26 cellular contexts compared by ENCODE assay signal in the genomic region with DNA sequence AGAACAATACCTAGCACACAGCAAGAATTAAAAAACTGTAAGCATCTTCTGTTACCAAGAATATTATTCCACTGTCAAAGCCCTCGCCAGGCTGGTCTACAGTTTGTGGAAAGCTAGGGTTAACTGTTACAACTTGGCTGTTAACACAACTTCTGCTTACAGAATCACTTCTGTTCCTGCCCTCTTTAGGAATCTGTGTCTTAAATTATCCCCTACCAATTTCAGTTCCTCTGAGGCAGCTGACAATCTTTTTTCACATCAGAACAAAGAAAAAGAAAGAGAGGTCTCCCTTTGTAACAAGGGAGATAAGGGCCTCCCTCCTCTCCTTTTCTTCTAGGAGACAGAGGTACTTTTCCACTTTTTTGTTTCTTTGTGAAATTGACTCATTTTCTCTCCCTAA.
A peak's percentile ranks its signal among the peaks of the same experiment; 100 is the strongest.
DNase-seq lines count a peak whose midpoint lies in the region; ATAC-seq and TF ChIP-seq lines count a peak whose summit lies in the region.
"Had no signal": no experiment of that assay in that cellular context is flagged by ENCODE, and none has a peak within 500 bp of the region (broad histone marks: within the 10 kb centered on the region; RNA-seq: fewer than 3 reads in every experiment).

No MANE protein-coding gene starts in this region.

- peaks cover 59% of the 10 kb centered on the region for H3K4me1 ChIP-seq in KMS-11 (ENCODE audit: low read depth, poor library complexity, severe bottlenecking)
- H3K4me1 ChIP-seq: breast epithelium, colonic mucosa, prostate gland had no signal

- H3K4me3 ChIP-seq in KMS-11 (IDR thresholded peaks at IDR 0.05; ENCODE audit: insufficient read depth, low read depth, low read length), result no peak overlapping the region
- H3K4me3 ChIP-seq: A549, breast epithelium, colonic mucosa, esophagus squamous epithelium, left lung, prostate gland, SK-N-MC had no signal

- H4K20me1 ChIP-seq in KMS-11 (ENCODE audit: insufficient read depth), result no peaks in the 10 kb centered on the region

- H3K36me3 Mint-ChIP-seq in progenitor cell of endocrine pancreas (ENCODE audit: insufficient read depth) (no peaks in the 10 kb centered on the region), osteocyte (ENCODE audit: unreplicated experiment) (peaks cover 1% of the 10 kb centered on the region)
- no peaks in the 10 kb centered on the region for H3K36me3 Mint-ChIP-seq in stimulated activated naive B cell treated with anti-CD40 and anti-IgM and Interleukin-4, amounts not matched to agents 10 μg/mL and 1 μg/mL and 100 μg/mL, for 72 hours
- H3K36me3 Mint-ChIP-seq: immature natural killer cell had no signal

- peak overlapping the region; percentile 12; the same call in 1 of the 2 replicates for H3K9ac ChIP-seq in KMS-11

- H3K4me2 ChIP-seq in KMS-11, result peak overlapping the region; percentile 98
- H3K4me2 ChIP-seq: A549 had no signal

- no peak overlapping the region; the same call in 1 of the 2 replicates for H2AFZ ChIP-seq in KMS-11 (ENCODE audit: low read depth)

- H3K4me3 Mint-ChIP-seq in progenitor cell of endocrine pancreas (ENCODE audit: low read depth) (no peak overlapping the region), osteocyte (ENCODE audit: unreplicated experiment) (no peak overlapping the region)
- H3K4me3 Mint-ChIP-seq in stimulated activated naive B cell treated with anti-CD40 and anti-IgM and Interleukin-4, amounts not matched to agents 10 μg/mL and 1 μg/mL and 100 μg/mL, for 72 hours, result no peak overlapping the region
- H3K4me3 Mint-ChIP-seq: activated CD4-positive, alpha-beta T cell treated with anti-CD3 and anti-CD28 coated beads, Interleukin-2, amount 10 ng/mL, durations not matched to agents 24 days and 14 days; activated naive CD4-positive, alpha-beta T cell treated with anti-CD3 and anti-CD28 coated beads for 36 hours; activated T-cell treated with anti-CD3 and anti-CD28 coated beads, Interleukin-2, amount 50 U/mL, for 72 hours; immature natural killer cell had no signal

- H3K27me3 ChIP-seq in KMS-11 (ENCODE audit: insufficient read depth, low read depth), result no peaks in the 10 kb centered on the region
- H3K27me3 ChIP-seq: breast epithelium, colonic mucosa, esophagus squamous epithelium, left lung had no signal

- no peak overlapping the region for H3K27ac Mint-ChIP-seq in progenitor cell of endocrine pancreas
- no peak overlapping the region for H3K27ac Mint-ChIP-seq in osteocyte (ENCODE audit: unreplicated experiment)
- no peak overlapping the region for H3K27ac Mint-ChIP-seq in stimulated activated naive B cell treated with anti-CD40 and anti-IgM and Interleukin-4, amounts not matched to agents 10 μg/mL and 1 μg/mL and 100 μg/mL, for 72 hours
- H3K27ac Mint-ChIP-seq: activated CD4-positive, alpha-beta T cell treated with anti-CD3 and anti-CD28 coated beads, Interleukin-2, amount 10 ng/mL, durations not matched to agents 24 days and 14 days; activated naive CD4-positive, alpha-beta T cell treated with anti-CD3 and anti-CD28 coated beads for 36 hours; activated T-cell treated with anti-CD3 and anti-CD28 coated beads, Interleukin-2, amount 50 U/mL, for 72 hours; immature natural killer cell had no signal

- H3K27ac ChIP-seq in KMS-11, result peak overlapping the region; percentile 91
- H3K27ac ChIP-seq: A549, breast epithelium, colonic mucosa, esophagus squamous epithelium, HL-60, left lung, prostate gland, SK-N-MC had no signal

- H3K9me3 Mint-ChIP-seq in progenitor cell of endocrine pancreas (ENCODE audit: low read depth) (no peaks in the 10 kb centered on the region), osteocyte (ENCODE audit: unreplicated experiment) (peaks cover 7% of the 10 kb centered on the region)
- H3K9me3 Mint-ChIP-seq in stimulated activated naive B cell treated with anti-CD40 and anti-IgM and Interleukin-4, amounts not matched to agents 10 μg/mL and 1 μg/mL and 100 μg/mL, for 72 hours, result no peaks in the 10 kb centered on the region
- H3K9me3 Mint-ChIP-seq: activated CD4-positive, alpha-beta T cell treated with anti-CD3 and anti-CD28 coated beads, Interleukin-2, amount 10 ng/mL, durations not matched to agents 24 days and 14 days; activated naive CD4-positive, alpha-beta T cell treated with anti-CD3 and anti-CD28 coated beads for 36 hours had no signal

- H3K27me3 Mint-ChIP-seq in progenitor cell of endocrine pancreas (no peaks in the 10 kb centered on the region), osteocyte (ENCODE audit: unreplicated experiment) (no peaks in the 10 kb centered on the region)
- H3K27me3 Mint-ChIP-seq in stimulated activated naive B cell treated with anti-CD40 and anti-IgM and Interleukin-4, amounts not matched to agents 10 μg/mL and 1 μg/mL and 100 μg/mL, for 72 hours, result peaks cover 22 to 24% of the 10 kb centered on the region in 2 donors

- no peak for ATAC-seq in stimulated activated naive B cell treated with anti-CD40 and anti-IgM and Interleukin-4, amounts not matched to agents 10 μg/mL and 1 μg/mL and 100 μg/mL, for 72 hours (replicated peaks)
- ATAC-seq: A549; activated T-cell treated with anti-CD3 and anti-CD28 coated beads, Interleukin-2, amount 50 U/mL, for 72 hours; HCT116; left lung had no signal

- no peak for TF ChIP-seq CTCF in KMS-11 (conservative IDR thresholded peaks at IDR 0.05; ENCODE audit: low read depth, low read length)
- TF ChIP-seq CTCF in progenitor cell of endocrine pancreas (IDR thresholded peaks at IDR 0.05; ENCODE audit: unreplicated experiment), result no peak
- no peak for TF ChIP-seq CTCF in osteocyte (IDR thresholded peaks at IDR 0.05)

- H3K79me2 ChIP-seq in KMS-11 (ENCODE audit: insufficient read depth, low read depth), result no peaks in the 10 kb centered on the region

- DNase-seq in Ammon's horn (ENCODE audit: low spot score) (peak; percentile 19), RPMI8226 (peak; percentile 60), myocyte (ENCODE audit: low read depth) (peak; percentile 29), progenitor cell of endocrine pancreas (ENCODE audit: low spot score, unreplicated experiment) (no peak), kidney tubule cell (ENCODE audit: low spot score) (no peak), osteocyte (ENCODE audit: extremely low spot score, unreplicated experiment) (no peak)
- DNase-seq in stimulated activated naive B cell treated with anti-CD40 and anti-IgM and Interleukin-4, amounts not matched to agents 10 μg/mL and 1 μg/mL and 100 μg/mL, for 72 hours, result no peak
- DNase-seq: activated CD4-positive, alpha-beta T cell treated with anti-CD3 and anti-CD28 coated beads, Interleukin-2, amount 10 ng/mL, durations not matched to agents 24 days and 14 days; activated naive CD4-positive, alpha-beta T cell treated with anti-CD3 and anti-CD28 coated beads for 36 hours; activated T-cell treated with anti-CD3 and anti-CD28 coated beads, Interleukin-2, amount 50 U/mL, for 72 hours; Calu3; colonic mucosa; DND-41; esophagus squamous epithelium; immature natural killer cell; left lung; NCI-H2081 treated with DMSO at 0.1 percent for 48 hours; T-helper 2 cell; trophoblast cell had no signal

- H3K4me1 Mint-ChIP-seq in progenitor cell of endocrine pancreas (ENCODE audit: low read depth) (peaks cover 10% of the 10 kb centered on the region), osteocyte (ENCODE audit: unreplicated experiment) (peaks cover 48% of the 10 kb centered on the region)
- H3K4me1 Mint-ChIP-seq in stimulated activated naive B cell treated with anti-CD40 and anti-IgM and Interleukin-4, amounts not matched to agents 10 μg/mL and 1 μg/mL and 100 μg/mL, for 72 hours, result peaks cover 0 to 2% of the 10 kb centered on the region in 2 donors
- H3K4me1 Mint-ChIP-seq: activated CD4-positive, alpha-beta T cell treated with anti-CD3 and anti-CD28 coated beads, Interleukin-2, amount 10 ng/mL, durations not matched to agents 24 days and 14 days; immature natural killer cell had no signal

- H3K36me3 ChIP-seq in KMS-11 (ENCODE audit: insufficient read depth), result no peaks in the 10 kb centered on the region
- H3K36me3 ChIP-seq: breast epithelium, colonic mucosa, esophagus squamous epithelium, left lung, prostate gland had no signal

Comparison
In these comparisons a context has a peak if more than half of its experiments do, and no peak if none do; other contexts are left out.
1. DNase-seq: peak in Ammon's horn (single experiment), RPMI8226 (single experiment) and myocyte (single experiment); none in progenitor cell of endocrine pancreas (single experiment), kidney tubule cell (single experiment), osteocyte (single experiment) and stimulated activated naive B cell treated with anti-CD40 and anti-IgM and Interleukin-4, amounts not matched to agents 10 μg/mL and 1 μg/mL and 100 μg/mL, for 72 hours (single experiment).